7 cellular contexts compared by ENCODE assay signal in the genomic region with DNA sequence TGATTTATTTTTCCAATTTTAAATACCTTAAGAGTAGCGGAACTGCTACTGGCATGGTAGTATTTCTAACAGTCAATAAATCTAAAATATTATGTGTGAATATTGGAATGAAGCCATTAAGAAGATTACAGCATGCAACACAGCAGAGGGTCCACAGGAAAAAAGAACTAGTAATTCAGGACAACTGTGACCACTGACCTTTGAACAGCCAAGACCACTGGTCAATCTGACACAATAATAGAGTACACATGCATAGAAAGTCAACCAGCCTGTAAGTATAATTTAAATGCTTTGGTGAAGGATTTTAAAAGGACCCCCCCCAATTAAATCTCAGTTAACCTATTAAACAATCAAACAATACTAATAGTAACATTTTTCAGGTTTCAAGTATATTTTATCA.
"Had no signal": no experiment of that assay in that cellular context is flagged by ENCODE, and none has a peak within 500 bp of the region (broad histone marks: within the 10 kb centered on the region; RNA-seq: fewer than 3 reads in every experiment).

No MANE protein-coding gene starts in this region.

- ATAC-seq: GM12878 had no signal

- FAIRE-seq: GM12878, GM12891, GM12892, GM18507, GM19239 had no signal

- H3K4me3 ChIP-seq: GM12878 had no signal

- DNase-seq: GDM1, GF-D8 had no signal
